ENCODE assay signal across 18 cellular contexts in the genomic region with DNA sequence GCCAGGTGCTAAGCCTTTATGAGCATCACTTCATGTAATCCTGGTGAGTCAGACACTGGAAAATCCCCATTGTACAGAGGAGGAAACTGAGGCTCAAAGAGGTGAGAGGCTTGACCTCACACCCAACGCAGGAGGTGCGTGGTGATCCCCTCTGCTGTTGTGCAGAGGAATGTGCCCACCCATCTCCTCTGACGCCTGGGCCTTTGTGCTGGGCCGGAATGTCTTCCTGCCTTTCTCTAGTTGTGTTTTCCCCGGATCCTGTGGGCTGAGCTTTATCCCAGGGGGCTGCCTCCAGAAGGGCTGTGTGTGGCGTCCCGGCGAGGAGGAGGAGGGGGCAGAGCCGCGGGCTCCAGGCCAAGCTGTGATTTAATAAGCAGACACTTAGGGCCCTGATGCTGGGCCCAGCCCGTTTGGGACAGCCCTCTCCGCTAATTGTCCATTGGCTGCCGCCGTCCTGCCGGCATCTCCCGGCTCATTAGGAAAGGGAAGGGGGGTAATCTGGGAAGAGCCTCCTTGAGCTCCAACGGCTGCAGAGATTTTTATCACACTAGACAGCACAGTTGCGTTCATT.
DNase-seq lines count a peak whose midpoint lies in the region; ATAC-seq and TF ChIP-seq lines count a peak whose summit lies in the region.
"Had no signal": no experiment of that assay in that cellular context is flagged by ENCODE, and none has a peak within 500 bp of the region (broad histone marks: within the 10 kb centered on the region; RNA-seq: fewer than 3 reads in every experiment).

No MANE protein-coding gene starts in this region.

- H3K9me3 ChIP-seq in right atrium auricular region: peaks cover 0 to 11% of the 10 kb centered on the region in 2 donors
- peaks cover 0 to 24% (median 0%) of the 10 kb centered on the region in 3 donors for H3K9me3 ChIP-seq in gastroesophageal sphincter
- H3K9me3 ChIP-seq in lower lobe of right lung: no peaks in the 10 kb centered on the region
- no peaks in the 10 kb centered on the region for H3K9me3 ChIP-seq in upper lobe of right lung
- H3K9me3 ChIP-seq: BLaER1 had no signal

- TF ChIP-seq EP300 in gastroesophageal sphincter (IDR thresholded peaks at IDR 0.05): no peak

- H3K27me3 ChIP-seq in right atrium auricular region (no peaks in the 10 kb centered on the region), gastroesophageal sphincter (peaks cover 35% of the 10 kb centered on the region), lower lobe of right lung (ENCODE audit: low read depth) (peaks cover 4% of the 10 kb centered on the region), upper lobe of right lung (no peaks in the 10 kb centered on the region)
- H3K27me3 ChIP-seq: BLaER1 had no signal

- TF ChIP-seq CTCF in right atrium auricular region (IDR thresholded peaks at IDR 0.05) (no peak), gastroesophageal sphincter (IDR thresholded peaks at IDR 0.05) (no peak), lower lobe of right lung (IDR thresholded peaks at IDR 0.05) (no peak), upper lobe of right lung (IDR thresholded peaks at IDR 0.05) (no peak)

- H3K36me3 ChIP-seq in right atrium auricular region (no peaks in the 10 kb centered on the region), gastroesophageal sphincter (no peaks in the 10 kb centered on the region), lower lobe of right lung (no peaks in the 10 kb centered on the region), upper lobe of right lung (no peaks in the 10 kb centered on the region)
- H3K36me3 ChIP-seq: BLaER1 had no signal

- DNase-seq in Right ventricle myocardium inferior (ENCODE audit: missing footprints) (peak; percentile 75), right atrium auricular region (ENCODE audit: low spot score) (no peak), lower lobe of right lung (peak; percentile 50), upper lobe of right lung (no peak), KG1 (lab: John Stamatoyannopoulos, UW) (no peak), nucleus accumbens (lab: John Stamatoyannopoulos, UW) (no peak)
- DNase-seq: 8988T; activated CD4-positive, alpha-beta T cell treated with anti-CD3 and anti-CD28 coated beads, Interleukin-2, amount 50 U/mL, for 48 hours; effector memory CD4-positive, alpha-beta T cell; NCI-H774; RPMI8226; stimulated activated CD4-positive, alpha-beta T cell treated with anti-CD3 and anti-CD28 coated beads, Interleukin-1b, Interleukin-23, amount 100 ng/mL, for 48 hours; T-cell had no signal

- no peak for TF ChIP-seq POLR2A in gastroesophageal sphincter (IDR thresholded peaks at IDR 0.05)

- no peaks in the 10 kb centered on the region for H3K4me1 ChIP-seq in right atrium auricular region
- H3K4me1 ChIP-seq in gastroesophageal sphincter: no peaks in the 10 kb centered on the region
- H3K4me1 ChIP-seq in lower lobe of right lung: no peaks in the 10 kb centered on the region
- H3K4me1 ChIP-seq in upper lobe of right lung: no peaks in the 10 kb centered on the region
- H3K4me1 ChIP-seq: BLaER1 had no signal

- ATAC-seq in Right ventricle myocardium inferior: peak; percentile 67
- peak; percentile 54 for ATAC-seq in gastroesophageal sphincter
- ATAC-seq in lower lobe of right lung: peak; percentile 18 to 44
- peak; percentile 66 for ATAC-seq in upper lobe of right lung
- no peak for ATAC-seq in GM21390 (IDR thresholded peaks at IDR 0.05; ENCODE audit: unreplicated experiment)
- ATAC-seq: natural killer cell treated with Interleukin-12 subunit alpha and Interleukin-12 subunit beta and Interleukin-15 and Interleukin-18, amount 100 ng/mL, for 72 hours; T-cell had no signal

- no peak overlapping the region for H3K4me3 ChIP-seq in right atrium auricular region
- H3K4me3 ChIP-seq in gastroesophageal sphincter: no peak overlapping the region
- no peak overlapping the region for H3K4me3 ChIP-seq in lower lobe of right lung
- no peak overlapping the region for H3K4me3 ChIP-seq in upper lobe of right lung
- H3K4me3 ChIP-seq: BLaER1, lung had no signal

- intact Hi-C loops in Right ventricle myocardium inferior (cut with DNase I) (loop anchor here (2.0 to 5.0 kb wide), 4 partner anchors 117 to 187 kb away; no protein-coding TSS in a partner anchor), lower lobe of right lung (cut with DNase I) (no loop called here), upper lobe of right lung (cut with DNase I) (no loop called here)

- no peak overlapping the region for H3K27ac ChIP-seq in right atrium auricular region
- no peak overlapping the region for H3K27ac ChIP-seq in gastroesophageal sphincter
- no peak overlapping the region for H3K27ac ChIP-seq in lower lobe of right lung
- H3K27ac ChIP-seq in upper lobe of right lung: no peak overlapping the region
- H3K27ac ChIP-seq: BLaER1 had no signal

- WGBS in gastroesophageal sphincter (ENCODE audit: low coverage in 1 of 2), 2 donors: 14 to 24% methylated on average over 1 to 4 of the region's 18 CpGs

Comparison
In these comparisons a context has a peak if more than half of its experiments do, and no peak if none do; other contexts are left out.
1. DNase-seq: peak in Right ventricle myocardium inferior (single experiment) and lower lobe of right lung (single experiment); none in right atrium auricular region (single experiment), upper lobe of right lung (single experiment), KG1 (single experiment) and nucleus accumbens (0 of 56).